ENCODE assay signal across 8 cellular contexts in the genomic region with DNA sequence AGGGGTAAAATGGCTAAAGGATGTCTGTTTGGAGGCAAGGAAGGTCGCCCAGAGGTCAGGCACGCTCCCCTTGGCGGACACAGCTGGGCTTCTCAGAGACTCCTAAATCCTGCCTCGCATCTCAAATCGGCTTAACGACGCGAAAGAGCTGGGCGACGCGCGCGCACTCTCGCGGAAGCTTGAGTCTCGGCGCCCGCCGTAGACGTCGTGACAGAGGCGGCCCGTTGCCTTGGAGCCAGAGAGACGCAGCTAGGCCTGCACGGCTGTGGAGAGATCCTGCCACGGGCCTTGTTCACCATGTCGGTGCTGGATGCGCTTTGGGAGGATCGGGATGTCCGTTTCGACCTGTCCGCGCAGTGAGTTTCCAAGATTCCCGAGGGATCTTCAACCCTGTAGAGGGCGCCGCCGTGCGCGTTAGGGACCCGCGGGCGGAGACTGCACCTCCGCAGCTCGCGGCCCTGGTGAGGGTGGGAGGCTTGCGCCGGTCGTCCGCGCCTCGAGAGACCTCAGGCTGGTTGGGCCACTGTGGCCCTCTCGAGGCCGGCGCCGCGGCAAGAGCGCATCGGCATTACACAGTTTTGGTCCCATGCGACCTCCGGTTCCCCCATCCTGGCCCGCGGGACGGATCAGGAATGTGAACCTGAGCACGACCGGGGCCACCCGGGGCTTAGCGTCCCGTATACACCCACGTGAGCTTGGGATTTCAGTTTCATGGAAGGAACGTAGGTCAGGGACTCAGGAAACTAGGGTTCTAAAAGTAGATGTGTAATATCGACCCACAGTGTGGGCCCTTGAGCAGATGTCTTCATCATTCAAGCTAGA. TPM values are rescaled to one million over a fixed set of nuclear protein-coding genes. Genes with fewer than 3 reads are reported as not detected.
DNase-seq lines count a peak whose midpoint lies in the region; ATAC-seq and TF ChIP-seq lines count a peak whose summit lies in the region.

A gene (plus strand): TSS at position 238 of the 822 bp plus-strand sequence. CDS start 60 bp downstream, at position 298.

- peak within 1 kb of the TSS; percentile 89 for H3K4me3 Mint-ChIP-seq in chondrocyte (ENCODE audit: unreplicated experiment)

- no peaks in the 10 kb centered on the region for H3K27me3 Mint-ChIP-seq in chondrocyte (ENCODE audit: low read depth)

- no peaks in the 10 kb centered on the region for H3K9me3 Mint-ChIP-seq in chondrocyte (ENCODE audit: low read depth)

- H3K4me1 Mint-ChIP-seq in chondrocyte (ENCODE audit: low read depth), result peaks cover 18% of the 10 kb centered on the region

- H3K27ac Mint-ChIP-seq in chondrocyte (ENCODE audit: unreplicated experiment), result peak within 1 kb of the TSS; percentile 91

- ATAC-seq in GM18519 (IDR thresholded peaks at IDR 0.05; ENCODE audit: low FRiP score, unreplicated experiment), result peak; percentile 95
- peak; percentile 94 for ATAC-seq in HG03064 (IDR thresholded peaks at IDR 0.05; ENCODE audit: low read depth, unreplicated experiment)

- peak; percentile 66 for TF ChIP-seq CTCF in 22Rv1 (IDR thresholded peaks at IDR 0.05)
- peak; percentile 81 for TF ChIP-seq CTCF in chondrocyte (IDR thresholded peaks at IDR 0.05)

- H3K36me3 Mint-ChIP-seq in chondrocyte (ENCODE audit: low read depth), result peaks cover 13% of the 10 kb centered on the region

- DNase-seq in NCI-H2227 (lab: John Stamatoyannopoulos, UW; ENCODE audit: unreplicated experiment), result peak; percentile 93
- DNase-seq in activated CD4-positive, CD25-positive, alpha-beta regulatory T cell treated with anti-CD3 and anti-CD28 coated beads, Interleukin-2, amount 50 U/mL, for 72 hours, result peak; percentile 71
- peak; percentile 95 for DNase-seq in chondrocyte (ENCODE audit: low spot score)
- DNase-seq in kidney glomerular epithelial cell (lab: John Stamatoyannopoulos, UW), result peak; percentile 72
- DNase-seq in stimulated activated CD4-positive, alpha-beta T cell treated with anti-CD3 and anti-CD28 coated beads, Interleukin-15, amount 100 ng/mL, for 48 hours (ENCODE audit: low read depth in 2 of 2), result peak; percentile 61 to 73

- peak within 1 kb of the TSS; percentile 56 for H3K27ac ChIP-seq in 22Rv1

RNA-seq across cellular contexts. Expression of the gene that starts here (rescaled TPM):
- 8.9 to 9.7 TPM (median 9.3 TPM) in 3 replicates for total RNA-seq in chondrocyte

Comparison
In these comparisons a context has a peak if more than half of its experiments do, and no peak if none do; other contexts are left out.
1. Peak in every context shown above with its lines: DNase-seq, ATAC-seq and H3K27ac ChIP-seq.